In the genomic region with DNA sequence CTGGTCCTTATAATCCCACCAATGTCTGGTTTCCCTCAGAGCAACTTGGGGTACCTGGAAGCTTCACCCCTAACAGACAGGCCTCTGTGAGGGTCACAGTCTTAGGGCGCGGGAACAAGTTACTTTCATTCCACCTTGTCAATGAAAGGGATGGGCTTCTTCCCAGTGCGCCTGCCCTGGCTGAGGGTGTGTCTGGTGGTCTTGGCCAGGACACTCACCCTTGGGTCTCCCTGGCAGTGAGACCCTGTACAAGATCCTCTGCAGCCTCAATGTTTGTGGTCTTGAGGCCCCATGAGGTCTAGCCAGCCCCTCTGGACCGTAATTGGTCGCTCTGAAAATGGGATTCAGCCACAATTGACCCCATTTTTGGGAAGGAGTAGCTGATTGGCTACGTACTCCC, we compare ENCODE assay signal across 29 cellular contexts. TPM values are rescaled to one million over a fixed set of nuclear protein-coding genes. Genes with fewer than 3 reads are reported as not detected.
"Had no signal": no experiment of that assay in that cellular context is flagged by ENCODE, and none has a peak within 500 bp of the region (broad histone marks: within the 10 kb centered on the region; RNA-seq: fewer than 3 reads in every experiment).

No MANE protein-coding gene starts in this region.

- H3K4me1 Mint-ChIP-seq: activated CD4-positive, alpha-beta memory T cell treated with anti-CD3 and anti-CD28 coated beads, Interleukin-2, amount 10 ng/mL, durations not matched to agents 7 days and 5 days; activated naive CD8-positive, alpha-beta T cell treated with anti-CD3 and anti-CD28 coated beads, Interleukin-2, amount 10 ng/mL, durations not matched to agents 7 days and 5 days; stimulated activated memory B cell treated with anti-CD40 and anti-IgM and Interleukin-4, amounts not matched to agents 10 μg/mL and 1 μg/mL and 100 μg/mL, for 72 hours had no signal

- H3K27ac Mint-ChIP-seq: activated CD4-positive, alpha-beta memory T cell treated with anti-CD3 and anti-CD28 coated beads, Interleukin-2, amount 10 ng/mL, durations not matched to agents 7 days and 5 days; activated CD4-positive, alpha-beta T cell treated with anti-CD3 and anti-CD28 coated beads, Interleukin-2, amount 10 ng/mL, durations not matched to agents 24 days and 14 days; activated naive CD4-positive, alpha-beta T cell treated with anti-CD3 and anti-CD28 coated beads, Interleukin-2, amount 10 ng/mL, durations not matched to agents 7 days and 5 days; activated naive CD8-positive, alpha-beta T cell treated with anti-CD3 and anti-CD28 coated beads, Interleukin-2, amount 10 ng/mL, durations not matched to agents 7 days and 5 days; activated T-cell treated with anti-CD3 and anti-CD28 coated beads, Interleukin-2, amount 50 U/mL, for 24 hours; dendritic cell treated with granulocyte-macrophage colony-stimulating factor and Interleukin-4, amounts not matched to agents 40 ng/mL and 50 ng/mL, for 4 days; naive thymus-derived CD8-positive, alpha-beta T cell; progenitor cell of endocrine pancreas; stimulated activated memory B cell treated with anti-CD40 and anti-IgM and Interleukin-4, amounts not matched to agents 10 μg/mL and 1 μg/mL and 100 μg/mL, for 72 hours; T-helper 1 cell treated with Interleukin-12 subunit alpha and Interleukin-12 subunit beta and Interleukin-4 antibody, amounts not matched to agents 30 μg/mL and 1 μg/mL, for 36 hours had no signal

- H3K4me3 ChIP-seq: ascending aorta, gastrocnemius medialis, skin epidermis, thyroid gland, upper lobe of right lung had no signal

- H3K36me3 ChIP-seq: ascending aorta, gastrocnemius medialis, neutrophil, thyroid gland, upper lobe of right lung, WERI-Rb-1 had no signal

- DNase-seq: activated CD4-positive, alpha-beta memory T cell treated with anti-CD3 and anti-CD28 coated beads, Interleukin-2, amount 10 ng/mL, durations not matched to agents 7 days and 5 days; activated CD4-positive, alpha-beta T cell treated with anti-CD3 and anti-CD28 coated beads, Interleukin-2, amount 10 ng/mL, durations not matched to agents 24 days and 14 days; activated CD4-positive, CD25-positive, alpha-beta regulatory T cell treated with anti-CD3 and anti-CD28 coated beads, Interleukin-2, amount 50 U/mL, for 72 hours; activated CD8-positive, alpha-beta memory T cell treated with anti-CD3 and anti-CD28 coated beads, Interleukin-2, amount 50 U/mL, for 48 hours; activated gamma-delta T cell; activated naive CD4-positive, alpha-beta T cell treated with anti-CD3 and anti-CD28 coated beads, Interleukin-2, amount 10 ng/mL, durations not matched to agents 7 days and 5 days; activated naive CD8-positive, alpha-beta T cell treated with anti-CD3 and anti-CD28 coated beads, Interleukin-2, amount 10 ng/mL, durations not matched to agents 7 days and 5 days; activated T-cell treated with anti-CD3 and anti-CD28 coated beads, Interleukin-2, amount 50 U/mL, for 24 hours; caudate nucleus; gastrocnemius medialis; glutamatergic neuron; islet precursor cell; mammary epithelial cell; naive thymus-derived CD8-positive, alpha-beta T cell; stimulated activated CD4-positive, alpha-beta T cell treated with anti-CD3 and anti-CD28 coated beads, Interleukin-4, amount 100 ng/mL, for 24 hours; stimulated activated naive CD8-positive, alpha-beta T cell treated with anti-CD3 and anti-CD28 coated beads, Interleukin-15, amount 100 ng/mL, for 72 hours; SW 1271; T-helper 9 cell; thyroid gland; WERI-Rb-1 had no signal

- H3K27me3 Mint-ChIP-seq: activated CD4-positive, alpha-beta T cell treated with anti-CD3 and anti-CD28 coated beads, Interleukin-2, amount 10 ng/mL, durations not matched to agents 24 days and 14 days; activated naive CD8-positive, alpha-beta T cell treated with anti-CD3 and anti-CD28 coated beads, Interleukin-2, amount 10 ng/mL, durations not matched to agents 7 days and 5 days; activated T-cell treated with anti-CD3 and anti-CD28 coated beads, Interleukin-2, amount 50 U/mL, for 24 hours; brain; dendritic cell treated with granulocyte-macrophage colony-stimulating factor and Interleukin-4, amounts not matched to agents 40 ng/mL and 50 ng/mL, for 4 days; progenitor cell of endocrine pancreas; stimulated activated naive CD8-positive, alpha-beta T cell treated with anti-CD3 and anti-CD28 coated beads, Interleukin-15, amount 100 ng/mL, for 72 hours had no signal

- H3K9me3 Mint-ChIP-seq: activated CD4-positive, alpha-beta memory T cell treated with anti-CD3 and anti-CD28 coated beads, Interleukin-2, amount 10 ng/mL, durations not matched to agents 7 days and 5 days; activated CD4-positive, alpha-beta T cell treated with anti-CD3 and anti-CD28 coated beads, Interleukin-2, amount 10 ng/mL, durations not matched to agents 24 days and 14 days; activated naive CD4-positive, alpha-beta T cell treated with anti-CD3 and anti-CD28 coated beads, Interleukin-2, amount 10 ng/mL, durations not matched to agents 7 days and 5 days; activated naive CD8-positive, alpha-beta T cell treated with anti-CD3 and anti-CD28 coated beads, Interleukin-2, amount 10 ng/mL, durations not matched to agents 7 days and 5 days; activated T-cell treated with anti-CD3 and anti-CD28 coated beads, Interleukin-2, amount 50 U/mL, for 24 hours; brain; dendritic cell treated with granulocyte-macrophage colony-stimulating factor and Interleukin-4, amounts not matched to agents 40 ng/mL and 50 ng/mL, for 4 days; naive thymus-derived CD8-positive, alpha-beta T cell; stimulated activated memory B cell treated with anti-CD40 and anti-IgM and Interleukin-4, amounts not matched to agents 10 μg/mL and 1 μg/mL and 100 μg/mL, for 72 hours; stimulated activated naive CD8-positive, alpha-beta T cell treated with anti-CD3 and anti-CD28 coated beads, Interleukin-15, amount 100 ng/mL, for 72 hours; T-helper 1 cell treated with Interleukin-12 subunit alpha and Interleukin-12 subunit beta and Interleukin-4 antibody, amounts not matched to agents 30 μg/mL and 1 μg/mL, for 36 hours had no signal

- H3K36me3 Mint-ChIP-seq: activated naive CD4-positive, alpha-beta T cell treated with anti-CD3 and anti-CD28 coated beads, Interleukin-2, amount 10 ng/mL, durations not matched to agents 7 days and 5 days; activated naive CD8-positive, alpha-beta T cell treated with anti-CD3 and anti-CD28 coated beads, Interleukin-2, amount 10 ng/mL, durations not matched to agents 7 days and 5 days; brain; naive thymus-derived CD8-positive, alpha-beta T cell; stimulated activated memory B cell treated with anti-CD40 and anti-IgM and Interleukin-4, amounts not matched to agents 10 μg/mL and 1 μg/mL and 100 μg/mL, for 72 hours had no signal

- H3K27me3 ChIP-seq: ascending aorta, gastrocnemius medialis, neutrophil, thyroid gland, upper lobe of right lung had no signal

- H3K27ac ChIP-seq: gastrocnemius medialis, neutrophil, upper lobe of right lung, WERI-Rb-1 had no signal

- H3K4me3 Mint-ChIP-seq: activated CD4-positive, alpha-beta memory T cell treated with anti-CD3 and anti-CD28 coated beads, Interleukin-2, amount 10 ng/mL, durations not matched to agents 7 days and 5 days; activated CD4-positive, alpha-beta T cell treated with anti-CD3 and anti-CD28 coated beads, Interleukin-2, amount 10 ng/mL, durations not matched to agents 24 days and 14 days; activated naive CD4-positive, alpha-beta T cell treated with anti-CD3 and anti-CD28 coated beads, Interleukin-2, amount 10 ng/mL, durations not matched to agents 7 days and 5 days; activated naive CD8-positive, alpha-beta T cell treated with anti-CD3 and anti-CD28 coated beads, Interleukin-2, amount 10 ng/mL, durations not matched to agents 7 days and 5 days; activated T-cell treated with anti-CD3 and anti-CD28 coated beads, Interleukin-2, amount 50 U/mL, for 24 hours; brain; dendritic cell treated with granulocyte-macrophage colony-stimulating factor and Interleukin-4, amounts not matched to agents 40 ng/mL and 50 ng/mL, for 4 days; naive thymus-derived CD8-positive, alpha-beta T cell; stimulated activated memory B cell treated with anti-CD40 and anti-IgM and Interleukin-4, amounts not matched to agents 10 μg/mL and 1 μg/mL and 100 μg/mL, for 72 hours; stimulated activated naive CD8-positive, alpha-beta T cell treated with anti-CD3 and anti-CD28 coated beads, Interleukin-15, amount 100 ng/mL, for 72 hours; T-helper 1 cell treated with Interleukin-12 subunit alpha and Interleukin-12 subunit beta and Interleukin-4 antibody, amounts not matched to agents 30 μg/mL and 1 μg/mL, for 36 hours had no signal

- H3K9me3 ChIP-seq: ascending aorta, gastrocnemius medialis, neutrophil, thyroid gland, upper lobe of right lung had no signal

RNA-seq across cellular contexts. Expression of gene SMAD6, which starts 40.2 kb away (rescaled TPM):
- polyA plus RNA-seq: naive thymus-derived CD8-positive, alpha-beta T cell had no signal
